Comparison of ENCODE assay signal across 8 cellular contexts in the genomic region with DNA sequence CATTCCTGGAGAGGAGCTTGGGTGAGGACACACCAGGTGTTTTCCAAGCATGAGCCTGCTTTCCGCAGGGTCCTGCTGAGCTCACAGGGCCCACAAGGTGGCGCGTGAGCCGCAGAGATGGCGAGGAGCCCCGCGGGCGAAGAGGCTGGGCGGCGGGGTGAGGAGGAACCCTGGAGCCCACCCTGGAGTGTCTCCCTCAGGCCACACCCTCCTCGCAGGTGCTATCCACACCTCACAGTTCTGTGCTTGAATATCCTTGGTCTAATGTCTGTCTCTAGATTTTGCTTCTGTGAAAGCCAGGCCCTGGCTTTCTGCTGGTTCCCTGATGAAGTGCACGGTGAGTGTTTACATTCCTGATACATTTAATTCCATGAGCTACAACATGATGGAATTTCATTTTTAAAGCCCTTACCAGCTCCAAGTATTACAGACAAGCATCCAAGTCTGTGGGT.
DNase-seq lines count a peak whose midpoint lies in the region; ATAC-seq and TF ChIP-seq lines count a peak whose summit lies in the region.

No MANE protein-coding gene starts in this region.

- H3K4me3 ChIP-seq in dorsolateral prefrontal cortex (peak overlapping the region in 38 of 59 donors; percentile 3 to 55 (median 39)), osteoblast (ENCODE audit: insufficient read depth, low read length) (no peak overlapping the region), lower leg skin (ENCODE audit: low read depth, poor library complexity, severe bottlenecking) (no peak overlapping the region)

- WGBS in lower leg skin, 2 donors = 5 to 6% methylated on average over 12 of the region's 12 CpGs

- H3K79me2 ChIP-seq in osteoblast (ENCODE audit: insufficient read depth, low read length) = no peaks in the 10 kb centered on the region

- no peaks in the 10 kb centered on the region for H3K4me1 ChIP-seq in osteoblast (ENCODE audit: insufficient read depth, low read length)

- DNase-seq in AG20443 (ENCODE audit: low spot score) = peak; percentile 13
- peak; percentile 40 for DNase-seq in NCI-H1105 (lab: John Stamatoyannopoulos, UW)
- peak; percentile 30 to 69 (median 48) for DNase-seq in dorsolateral prefrontal cortex
- DNase-seq in osteoblast (ENCODE audit: insufficient read length, low spot score, missing footprints) = peak; percentile 26
- no peak for DNase-seq in NOMO-1 treated with dmso at 0.1 percent for 144 hours (lab: John Stamatoyannopoulos, UW; ENCODE audit: unreplicated experiment)
- DNase-seq in lower leg skin (ENCODE audit: low spot score in 2 of 2) = no peak
- DNase-seq in activated effector memory CD4-positive, alpha-beta T cell treated with Interleukin-2 at 50 U/mL for 16 hours = no peak

- TF ChIP-seq POLR2A in lower leg skin (IDR thresholded peaks at IDR 0.05) = no peak

- no peak overlapping the region for H3K4me2 ChIP-seq in osteoblast (ENCODE audit: insufficient read depth, low read length)

- H3K27me3 ChIP-seq in dorsolateral prefrontal cortex (peaks cover 0 to 2% (median 0%) of the 10 kb centered on the region in 45 donors), osteoblast (ENCODE audit: insufficient read depth, low read length) (no peaks in the 10 kb centered on the region)

- ATAC-seq in GM18907 (IDR thresholded peaks at IDR 0.05; ENCODE audit: unreplicated experiment) = peak; percentile 67

- TF ChIP-seq CTCF in dorsolateral prefrontal cortex (IDR thresholded peaks at IDR 0.05 in 54 of 56, conservative IDR thresholded peaks at IDR 0.05 in 2 of 56; ENCODE audit: low read depth in 1 of 56, partially characterized antibody in 56 of 56) (peak; percentile 22 to 82 (median 71)), osteoblast (IDR thresholded peaks at IDR 0.05; ENCODE audit: extremely low read depth, low read depth, low read length) (no peak), lower leg skin (IDR thresholded peaks at IDR 0.05) (no peak)

- no peaks in the 10 kb centered on the region for H3K36me3 ChIP-seq in osteoblast (ENCODE audit: insufficient read depth, low read length)

- H3K27ac ChIP-seq in dorsolateral prefrontal cortex = no peak overlapping the region
- no peak overlapping the region for H3K27ac ChIP-seq in osteoblast (ENCODE audit: low read depth, low read length)

- no peaks in the 10 kb centered on the region for H4K20me1 ChIP-seq in osteoblast (ENCODE audit: insufficient read depth, low read length)

- intact Hi-C loops in dorsolateral prefrontal cortex (cut with DNase I) (no loop called here), lower leg skin (cut with DNase I; ENCODE audit: low total_unique reads) (no loop called here)

- H2AFZ ChIP-seq in osteoblast (ENCODE audit: low read length) = no peak overlapping the region

- H3K9me3 ChIP-seq in osteoblast (ENCODE audit: low read depth, low read length) = no peaks in the 10 kb centered on the region

Comparison
In these comparisons a context has a peak if more than half of its experiments do, and no peak if none do; other contexts are left out.
1. DNase-seq: peak in AG20443 (single experiment), NCI-H1105 (single experiment), dorsolateral prefrontal cortex (10 of 10) and osteoblast (single experiment); none in NOMO-1 treated with dmso at 0.1 percent for 144 hours (single experiment), lower leg skin (0 of 2) and activated effector memory CD4-positive, alpha-beta T cell treated with Interleukin-2 at 50 U/mL for 16 hours (single experiment).
2. H3K4me3 ChIP-seq: peak in dorsolateral prefrontal cortex (38 of 59); none in osteoblast (single experiment) and lower leg skin (single experiment).
3. CTCF ChIP-seq: peak in dorsolateral prefrontal cortex (56 of 56); none in osteoblast (single experiment) and lower leg skin (0 of 3).